In genomic region chr22:44162960-44163359, GRCh38 we compare ENCODE assay signal across 8 cellular contexts. TPM values are rescaled to one million over a fixed set of nuclear protein-coding genes. Genes with fewer than 3 reads are reported as not detected.
"Had no signal": no experiment of that assay in that cellular context is flagged by ENCODE, and none has a peak within 500 bp of the region (broad histone marks: within the 10 kb centered on the region; RNA-seq: fewer than 3 reads in every experiment).

No MANE protein-coding gene starts in this region.

- FAIRE-seq: H54, HTR-8/SVneo had no signal

- H3K27ac ChIP-seq: GM23248 had no signal

- DNase-seq: GM23248, GOT3, H9, HCEC 1CT, KBM-7 had no signal

- H3K4me3 ChIP-seq: GM23248 had no signal

- H3K9ac ChIP-seq: GM23248 had no signal

RNA-seq across cellular contexts. Expression of gene PARVG, which starts 17.8 kb away (rescaled TPM):
- total RNA-seq: GM23248, HT-29 had no signal
- polyA plus RNA-seq: GM23248 had no signal
